12 cellular contexts compared by ENCODE assay signal in genomic region chr17:63837962-63838585, GRCh38. TPM values are rescaled to one million over a fixed set of nuclear protein-coding genes. Genes with fewer than 3 reads are reported as not detected.
DNase-seq lines count a peak whose midpoint lies in the region; ATAC-seq and TF ChIP-seq lines count a peak whose summit lies in the region.
"Had no signal": no experiment of that assay in that cellular context is flagged by ENCODE, and none has a peak within 500 bp of the region (broad histone marks: within the 10 kb centered on the region; RNA-seq: fewer than 3 reads in every experiment).

No MANE protein-coding gene starts in this region.

- H3K27ac ChIP-seq in 22Rv1, result peak overlapping the region; percentile 96
- H3K27ac ChIP-seq in coronary artery, result peak overlapping the region; percentile 91 to 93

- H3K36me3 Mint-ChIP-seq in naive thymus-derived CD8-positive, alpha-beta T cell, result peaks cover 0 to 43% (median 3%) of the 10 kb centered on the region in 3 donors

- H3K27ac Mint-ChIP-seq in naive thymus-derived CD8-positive, alpha-beta T cell, result peak overlapping the region in 7 of 10 donors; percentile 25 to 80 (median 59)

- POLR2A ChIA-PET in naive thymus-derived CD8-positive, alpha-beta T cell (lab: Charles Lee), result interaction anchor here (2.1 to 15.6 kb wide), 4 partner anchors 8 to 139 kb away, joined by 10 to 205 read pairs (median 100); partner anchors contain the start of genes CCDC47, DDX42, FTSJ3 and LIMD2

- H3K4me3 ChIP-seq in LNCaP clone FGC (ENCODE audit: low read depth, low read length), result peak overlapping the region; percentile 94
- H3K4me3 ChIP-seq in coronary artery, result peak overlapping the region; percentile 89

- H3K4me1 Mint-ChIP-seq in naive thymus-derived CD8-positive, alpha-beta T cell, result peaks cover 24 to 70% (median 62%) of the 10 kb centered on the region in 4 donors

- H3K4me3 Mint-ChIP-seq in naive thymus-derived CD8-positive, alpha-beta T cell, result peak overlapping the region in 7 of 10 donors; percentile 14 to 66 (median 34)

- no peaks in the 10 kb centered on the region for H3K9me3 Mint-ChIP-seq in naive thymus-derived CD8-positive, alpha-beta T cell

- no peak for ATAC-seq in naive thymus-derived CD8-positive, alpha-beta T cell
- no peak for ATAC-seq in GM19351 (IDR thresholded peaks at IDR 0.05; ENCODE audit: unreplicated experiment)

- H3K27me3 Mint-ChIP-seq in naive thymus-derived CD8-positive, alpha-beta T cell, result no peaks in the 10 kb centered on the region

- no peak for TF ChIP-seq CTCF in 22Rv1 (IDR thresholded peaks at IDR 0.05)
- no peak for TF ChIP-seq CTCF in LNCaP clone FGC (IDR thresholded peaks at IDR 0.05; ENCODE audit: control insufficient read depth, extremely low read depth, insufficient read depth)
- TF ChIP-seq CTCF in coronary artery (IDR thresholded peaks at IDR 0.05), result no peak

- DNase-seq in LNCaP clone FGC (ENCODE audit: low read depth) (no peak), coronary artery (ENCODE audit: low spot score) (no peak), SHP77 treated with DMSO at 0.1 percent for 48 hours (lab: John Stamatoyannopoulos, UW) (no peak), 8988T (no peak)
- no peak for DNase-seq in naive thymus-derived CD8-positive, alpha-beta T cell
- no peak for DNase-seq in effector CD8-positive, alpha-beta T cell (lab: John Stamatoyannopoulos, UW)
- DNase-seq: activated CD8-positive, alpha-beta memory T cell treated with anti-CD3 and anti-CD28 coated beads, Interleukin-2, amount 50 U/mL, for 4 hours; NCI-H2107 had no signal

RNA-seq across cellular contexts. Expression of gene SMARCD2, which starts 4.4 kb away (rescaled TPM):
- 100 to 1,000 TPM; 105 to 110 TPM for total RNA-seq in naive thymus-derived CD8-positive, alpha-beta T cell
- polyA plus RNA-seq in naive thymus-derived CD8-positive, alpha-beta T cell, result 100 to 1,000 TPM in 1 of 3 donors, 10 to 100 TPM in 2; 65.9 to 112 (median 91.5) TPM

RNA-seq across cellular contexts. Expression of gene FTSJ3, which starts 10.6 kb away (rescaled TPM):
- total RNA-seq in naive thymus-derived CD8-positive, alpha-beta T cell, result 10 to 100 TPM; 71.9 to 75.7 TPM
- polyA plus RNA-seq in naive thymus-derived CD8-positive, alpha-beta T cell, result 10 to 100 TPM; 16.8 to 43.1 (median 24.0) TPM

RNA-seq across cellular contexts. Expression of gene PSMC5, which starts 10.8 kb away (rescaled TPM):
- total RNA-seq in naive thymus-derived CD8-positive, alpha-beta T cell, result 100 to 1,000 TPM; 139 to 143 TPM
- 100 to 1,000 TPM; 173 to 214 (median 191) TPM for polyA plus RNA-seq in naive thymus-derived CD8-positive, alpha-beta T cell

RNA-seq across cellular contexts. Expression of gene CSH2, which starts 35.4 kb away (rescaled TPM):
- not detected for total RNA-seq in naive thymus-derived CD8-positive, alpha-beta T cell
- polyA plus RNA-seq in naive thymus-derived CD8-positive, alpha-beta T cell, result not detected
- total RNA-seq: endothelial cell of umbilical vein, mucosa of gallbladder had no signal
- polyA plus RNA-seq: endothelial cell of umbilical vein had no signal

RNA-seq across cellular contexts. Expression of gene GH2, which starts 43.7 kb away (rescaled TPM):
- not detected for total RNA-seq in naive thymus-derived CD8-positive, alpha-beta T cell
- not detected for polyA plus RNA-seq in naive thymus-derived CD8-positive, alpha-beta T cell
- total RNA-seq: endothelial cell of umbilical vein, mucosa of gallbladder had no signal
- polyA plus RNA-seq: endothelial cell of umbilical vein had no signal
